In the genomic region with DNA sequence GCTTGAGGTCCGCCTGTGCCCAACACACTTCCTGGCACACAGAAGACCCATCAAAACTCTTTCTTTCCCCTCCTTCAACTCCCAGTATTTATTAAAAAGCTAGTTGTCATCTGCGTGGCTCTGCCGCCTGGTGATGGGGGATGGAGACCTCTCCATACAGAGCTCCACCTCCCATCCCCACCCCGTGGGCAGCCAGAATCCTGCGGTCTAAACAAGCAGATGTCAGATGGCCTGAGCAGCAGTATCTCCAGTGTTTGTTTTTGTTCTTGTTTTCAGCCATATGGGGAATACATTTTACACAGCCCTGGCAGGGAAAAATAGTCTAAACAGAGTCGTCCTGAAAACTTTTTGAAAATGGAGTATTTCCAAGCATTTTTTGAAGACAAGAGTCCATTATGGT, we compare ENCODE assay signal across 10 cellular contexts.
DNase-seq lines count a peak whose midpoint lies in the region; ATAC-seq and TF ChIP-seq lines count a peak whose summit lies in the region.
"Had no signal": no experiment of that assay in that cellular context is flagged by ENCODE, and none has a peak within 500 bp of the region (broad histone marks: within the 10 kb centered on the region; RNA-seq: fewer than 3 reads in every experiment).

No MANE protein-coding gene starts in this region.

- TF ChIP-seq POLR2A in suprapubic skin (IDR thresholded peaks at IDR 0.05), result no peak

- ATAC-seq in right cardiac atrium (peak in 1 of 2 donors; percentile 24), HG02588 (IDR thresholded peaks at IDR 0.05; ENCODE audit: unreplicated experiment) (no peak), HG03457 (IDR thresholded peaks at IDR 0.05; ENCODE audit: unreplicated experiment) (no peak)
- ATAC-seq: Panc1 had no signal

- no peak overlapping the region for H3K4me3 ChIP-seq in adipocyte (ENCODE audit: low read length)
- no peak overlapping the region for H3K4me3 ChIP-seq in right cardiac atrium (ENCODE audit: low read length)
- H3K4me3 ChIP-seq in suprapubic skin, result no peak overlapping the region
- no peak overlapping the region for H3K4me3 ChIP-seq in MG63
- H3K4me3 ChIP-seq: neural progenitor cell had no signal

- no peak for TF ChIP-seq EP300 in suprapubic skin (IDR thresholded peaks at IDR 0.05)

- H3K9ac ChIP-seq in adipocyte (ENCODE audit: low read length), result no peak overlapping the region
- H3K9ac ChIP-seq: neural progenitor cell had no signal

- peak overlapping the region; percentile 54 for H3K27ac ChIP-seq in KOPT-K1 (ENCODE audit: low read depth, low read length, poor library complexity, severe bottlenecking)
- peak overlapping the region; percentile 77 for H3K27ac ChIP-seq in right cardiac atrium (ENCODE audit: low read length)
- peak overlapping the region; percentile 90 for H3K27ac ChIP-seq in suprapubic skin
- H3K27ac ChIP-seq: neural progenitor cell had no signal

- DNase-seq in adipocyte (ENCODE audit: low read depth) (peak; percentile 64), right cardiac atrium (peak; percentile 35 to 79 (median 76)), suprapubic skin (ENCODE audit: low spot score in 2 of 2) (no peak), MG63 (no peak)
- DNase-seq in stimulated activated CD8-positive, alpha-beta memory T cell treated with anti-CD3 and anti-CD28 coated beads, Interleukin-4, amount 100 ng/mL, for 48 hours, result no peak

- H3K36me3 ChIP-seq in KOPT-K1 (ENCODE audit: insufficient read depth, low read length), result no peaks in the 10 kb centered on the region
- no peaks in the 10 kb centered on the region for H3K36me3 ChIP-seq in adipocyte (ENCODE audit: control insufficient read depth, insufficient read depth, low read length, severe bottlenecking)
- H3K36me3 ChIP-seq in suprapubic skin, result peaks cover 11% of the 10 kb centered on the region
- no peaks in the 10 kb centered on the region for H3K36me3 ChIP-seq in MG63
- H3K36me3 ChIP-seq: neural progenitor cell had no signal

- no peaks in the 10 kb centered on the region for H3K9me3 ChIP-seq in KOPT-K1 (ENCODE audit: insufficient read depth, low read length, poor library complexity, severe bottlenecking)
- no peaks in the 10 kb centered on the region for H3K9me3 ChIP-seq in adipocyte (ENCODE audit: control insufficient read depth, low read length)
- no peaks in the 10 kb centered on the region for H3K9me3 ChIP-seq in right cardiac atrium (ENCODE audit: control insufficient read depth, low read length)
- H3K9me3 ChIP-seq in suprapubic skin, result no peaks in the 10 kb centered on the region
- no peaks in the 10 kb centered on the region for H3K9me3 ChIP-seq in MG63

- TF ChIP-seq CTCF in suprapubic skin (IDR thresholded peaks at IDR 0.05), result no peak

- intact Hi-C loops in right cardiac atrium (cut with DNase I), result no loop called here

- H3K27me3 ChIP-seq in adipocyte (replicated peaks; ENCODE audit: control insufficient read depth, insufficient read depth, low read length) (no peaks in the 10 kb centered on the region), right cardiac atrium (ENCODE audit: control insufficient read depth, insufficient read depth) (no peaks in the 10 kb centered on the region), suprapubic skin (no peaks in the 10 kb centered on the region), MG63 (no peaks in the 10 kb centered on the region)
- H3K27me3 ChIP-seq: neural progenitor cell had no signal

- 39% methylated on average over 6 of the region's 6 CpGs for WGBS in right cardiac atrium
- WGBS in suprapubic skin, result 59% methylated on average over 6 of the region's 6 CpGs

- H3K4me1 ChIP-seq in adipocyte (ENCODE audit: control insufficient read depth, insufficient read depth, low read length), result peaks cover 72% of the 10 kb centered on the region
- H3K4me1 ChIP-seq in right cardiac atrium (ENCODE audit: control insufficient read depth, insufficient read depth, low read length), result peaks cover 41% of the 10 kb centered on the region
- peaks cover 81% of the 10 kb centered on the region for H3K4me1 ChIP-seq in suprapubic skin

Comparison
In these comparisons a context has a peak if more than half of its experiments do, and no peak if none do; other contexts are left out.
1. DNase-seq: peak in adipocyte (single experiment) and right cardiac atrium (3 of 3); none in suprapubic skin (0 of 2), stimulated activated CD8-positive, alpha-beta memory T cell treated with anti-CD3 and anti-CD28 coated beads, Interleukin-4, amount 100 ng/mL, for 48 hours (single experiment) and MG63 (single experiment).
2. Peak in every context shown above with its lines, with median percentiles within 50 percentile points of each other: H3K27ac ChIP-seq.